ENCODE assay signal across 10 cellular contexts in the genomic region with DNA sequence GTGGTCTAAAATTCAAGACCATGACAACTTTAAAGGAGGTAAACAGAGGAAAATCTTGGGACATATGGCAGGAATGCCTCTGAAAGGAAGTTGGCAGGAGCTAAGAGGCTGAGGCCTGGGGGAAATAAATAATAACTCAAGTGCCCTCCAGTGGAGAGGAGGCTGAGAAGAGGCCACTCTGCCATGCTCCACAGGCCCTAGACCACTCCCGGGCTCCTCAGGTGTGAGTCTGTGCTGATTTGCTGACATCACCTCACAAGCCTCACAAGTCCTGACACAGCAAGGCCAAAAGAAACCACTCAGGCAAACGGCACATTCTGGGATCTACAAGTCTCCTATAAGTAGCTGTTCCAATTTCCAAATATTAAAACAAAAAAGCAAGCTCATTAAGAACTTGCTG.
DNase-seq lines count a peak whose midpoint lies in the region; ATAC-seq and TF ChIP-seq lines count a peak whose summit lies in the region.
"Had no signal": no experiment of that assay in that cellular context is flagged by ENCODE, and none has a peak within 500 bp of the region (broad histone marks: within the 10 kb centered on the region; RNA-seq: fewer than 3 reads in every experiment).

No MANE protein-coding gene starts in this region.

- H3K4me3 Mint-ChIP-seq in activated CD4-positive, alpha-beta T cell treated with anti-CD3 and anti-CD28 coated beads, Interleukin-2, amount 10 ng/mL, durations not matched to agents 7 days and 5 days = peak overlapping the region; percentile 20
- H3K4me3 Mint-ChIP-seq in activated CD8-positive, alpha-beta T cell treated with anti-CD3 and anti-CD28 coated beads, Interleukin-2, amount 10 ng/mL, durations not matched to agents 7 days and 5 days = peak overlapping the region; percentile 38

- H3K27me3 Mint-ChIP-seq in activated CD4-positive, alpha-beta T cell treated with anti-CD3 and anti-CD28 coated beads, Interleukin-2, amount 10 ng/mL, durations not matched to agents 7 days and 5 days = no peaks in the 10 kb centered on the region
- H3K27me3 Mint-ChIP-seq in activated CD8-positive, alpha-beta T cell treated with anti-CD3 and anti-CD28 coated beads, Interleukin-2, amount 10 ng/mL, durations not matched to agents 7 days and 5 days (ENCODE audit: low read depth) = no peaks in the 10 kb centered on the region

- TF ChIP-seq CTCF in spleen (IDR thresholded peaks at IDR 0.05 in 8 of 11, conservative IDR thresholded peaks at IDR 0.05 in 3 of 11) = no peak

- 26 to 49% (median 33%) methylated on average over 2 of the region's 2 CpGs for WGBS in spleen, 5 donors

- DNase-seq in activated CD4-positive, alpha-beta T cell treated with anti-CD3 and anti-CD28 coated beads, Interleukin-2, amount 10 ng/mL, durations not matched to agents 7 days and 5 days = no peak
- DNase-seq in activated CD4-positive, alpha-beta T cell treated with anti-CD3 and anti-CD28 coated beads, Interleukin-2, amount 50 U/mL, for 1 hour = no peak
- DNase-seq in NCI-H2029 (lab: John Stamatoyannopoulos, UW) (peak; percentile 96), spleen (no peak), CD1c-positive myeloid dendritic cell (ENCODE audit: extremely low spot score) (no peak), cerebellum (ENCODE audit: low spot score) (no peak), cortex of kidney (lab: John Stamatoyannopoulos, UW) (no peak)
- no peak for DNase-seq in activated CD8-positive, alpha-beta T cell treated with anti-CD3 and anti-CD28 coated beads, Interleukin-2, amount 10 ng/mL, durations not matched to agents 7 days and 5 days
- DNase-seq: NCI-H526 treated with DMSO at 0.1 percent for 48 hours had no signal

- H3K27ac ChIP-seq in spleen = peak overlapping the region in 6 of 8 donors; percentile 27 to 84 (median 63)
- H3K27ac ChIP-seq: breast epithelium had no signal

- H3K9me3 Mint-ChIP-seq in activated CD4-positive, alpha-beta T cell treated with anti-CD3 and anti-CD28 coated beads, Interleukin-2, amount 10 ng/mL, durations not matched to agents 7 days and 5 days = no peaks in the 10 kb centered on the region
- no peaks in the 10 kb centered on the region for H3K9me3 Mint-ChIP-seq in activated CD8-positive, alpha-beta T cell treated with anti-CD3 and anti-CD28 coated beads, Interleukin-2, amount 10 ng/mL, durations not matched to agents 7 days and 5 days (ENCODE audit: insufficient read depth)

- intact Hi-C loops in spleen (cut with DNase I; ENCODE audit: low total_unique reads) = no loop called here

- H3K9me3 ChIP-seq in spleen = no peaks in the 10 kb centered on the region
- H3K9me3 ChIP-seq: breast epithelium had no signal

- POLR2A ChIA-PET in activated CD4-positive, alpha-beta T cell treated with anti-CD3 and anti-CD28 coated beads, Interleukin-2, amount 10 ng/mL, durations not matched to agents 7 days and 5 days (lab: Charles Lee) = no interaction called here
- POLR2A ChIA-PET in activated CD8-positive, alpha-beta T cell treated with anti-CD3 and anti-CD28 coated beads, Interleukin-2, amount 10 ng/mL, durations not matched to agents 7 days and 5 days (lab: Charles Lee) = interaction anchor here (0.7 to 3.5 kb wide), 9 partner anchors 9 to 305 kb away, joined by 3 to 17 read pairs (median 5); no protein-coding TSS in a partner anchor

- peak overlapping the region; percentile 80 for H3K27ac Mint-ChIP-seq in activated CD4-positive, alpha-beta T cell treated with anti-CD3 and anti-CD28 coated beads, Interleukin-2, amount 10 ng/mL, durations not matched to agents 7 days and 5 days
- peak overlapping the region; percentile 74 for H3K27ac Mint-ChIP-seq in activated CD8-positive, alpha-beta T cell treated with anti-CD3 and anti-CD28 coated beads, Interleukin-2, amount 10 ng/mL, durations not matched to agents 7 days and 5 days

- peaks cover 16% of the 10 kb centered on the region for H3K36me3 Mint-ChIP-seq in activated CD4-positive, alpha-beta T cell treated with anti-CD3 and anti-CD28 coated beads, Interleukin-2, amount 10 ng/mL, durations not matched to agents 7 days and 5 days (ENCODE audit: low read depth)
- peaks cover 27% of the 10 kb centered on the region for H3K36me3 Mint-ChIP-seq in activated CD8-positive, alpha-beta T cell treated with anti-CD3 and anti-CD28 coated beads, Interleukin-2, amount 10 ng/mL, durations not matched to agents 7 days and 5 days (ENCODE audit: low read depth)

- CTCF ChIA-PET in activated CD4-positive, alpha-beta T cell treated with anti-CD3 and anti-CD28 coated beads, Interleukin-2, amount 10 ng/mL, durations not matched to agents 7 days and 5 days (lab: Charles Lee) = interaction anchor here (0.6 to 6.8 kb wide), 34 partner anchors 9 to 412 kb away, joined by 3 to 68 read pairs (median 4); a partner anchor contains a TSS
- CTCF ChIA-PET in activated CD8-positive, alpha-beta T cell treated with anti-CD3 and anti-CD28 coated beads, Interleukin-2, amount 10 ng/mL, durations not matched to agents 7 days and 5 days (lab: Charles Lee) = interaction anchor here (0.7 to 6.9 kb wide), 47 partner anchors 10 to 446 kb away, joined by 3 to 159 read pairs (median 6); a partner anchor contains a TSS

- peaks cover 0 to 13% (median 0%) of the 10 kb centered on the region in 6 donors for H3K36me3 ChIP-seq in spleen
- H3K36me3 ChIP-seq: breast epithelium had no signal

- peak; percentile 34 for ATAC-seq in activated CD8-positive, alpha-beta T cell treated with anti-CD3 and anti-CD28 coated beads, Interleukin-2, amount 10 ng/mL, durations not matched to agents 7 days and 5 days

- H3K4me3 ChIP-seq in spleen = peak overlapping the region in 1 of 8 donors; percentile 58
- H3K4me3 ChIP-seq: breast epithelium had no signal

- H3K4me1 ChIP-seq in spleen = peaks cover 0 to 41% (median 19%) of the 10 kb centered on the region in 6 donors
- H3K4me1 ChIP-seq: breast epithelium had no signal

- peaks cover 58% of the 10 kb centered on the region for H3K4me1 Mint-ChIP-seq in activated CD4-positive, alpha-beta T cell treated with anti-CD3 and anti-CD28 coated beads, Interleukin-2, amount 10 ng/mL, durations not matched to agents 7 days and 5 days
- peaks cover 51% of the 10 kb centered on the region for H3K4me1 Mint-ChIP-seq in activated CD8-positive, alpha-beta T cell treated with anti-CD3 and anti-CD28 coated beads, Interleukin-2, amount 10 ng/mL, durations not matched to agents 7 days and 5 days (ENCODE audit: low read depth)

- TF ChIP-seq POLR2A in spleen (IDR thresholded peaks at IDR 0.05) = no peak

- no peaks in the 10 kb centered on the region for H3K27me3 ChIP-seq in spleen (replicated peaks in 1 of 7)
- H3K27me3 ChIP-seq: breast epithelium had no signal
